In genomic region chr2:227479865-227480475, GRCh38 we compare ENCODE assay signal across 8 cellular contexts. TPM values are rescaled to one million over a fixed set of nuclear protein-coding genes. Genes with fewer than 3 reads are reported as not detected.
DNase-seq lines count a peak whose midpoint lies in the region; ATAC-seq, FAIRE-seq and TF ChIP-seq lines count a peak whose summit lies in the region.

No MANE protein-coding gene starts in this region.

- peaks cover 0 to 14% (median 2%) of the 10 kb centered on the region in 3 donors for H3K36me3 Mint-ChIP-seq in naive thymus-derived CD8-positive, alpha-beta T cell

- TF ChIP-seq POLR2A in GM12878 (IDR thresholded peaks at IDR 0.05; ENCODE audit: low read depth, low read length), result no peak

- CTCF ChIA-PET in BJ (lab: Yijun Ruan, JAX) (interaction anchor here (1.2 to 1.6 kb wide), 2 partner anchors 88 to 286 kb away, joined by 3 to 11 read pairs; no protein-coding TSS in a partner anchor), GM12878 (lab: Yijun Ruan, JAX) (interaction anchor here (0.6 to 4.3 kb wide), 42 partner anchors 9 to 385 kb away, joined by 3 to 54 read pairs (median 4); no protein-coding TSS in a partner anchor)

- POLR2A ChIA-PET in BJ (lab: Charles Lee) (no interaction called here), GM12878 (lab: Charles Lee) (interaction anchor here (0.6 to 1.3 kb wide), 8 partner anchors 10 to 381 kb away, joined by 3 to 5 read pairs (median 3); no protein-coding TSS in a partner anchor)
- POLR2A ChIA-PET in naive thymus-derived CD8-positive, alpha-beta T cell (lab: Charles Lee), result no interaction called here

- intact Hi-C loops in GM12878 (cut with micrococcal nuclease; ENCODE audit: unreplicated experiment), result loop anchor here (2.0 to 5.0 kb wide), 3 partner anchors 57 to 377 kb away; no protein-coding TSS in a partner anchor

- peak overlapping the region in 9 of 10 donors; percentile 3 to 83 (median 36) for H3K27ac Mint-ChIP-seq in naive thymus-derived CD8-positive, alpha-beta T cell

- DNase-seq in BJ (ENCODE audit: low read depth) (no peak), KBM-7 (peak; percentile 57), GM12878 (ENCODE audit: low read depth, low spot score) (no peak), dedifferentiated amniotic fluid mesenchymal stem cell (ENCODE audit: extremely low spot score) (no peak), SJCRH30 (no peak), DMS153 (lab: John Stamatoyannopoulos, UW) (no peak)
- no peak for DNase-seq in naive thymus-derived CD8-positive, alpha-beta T cell

- no peak overlapping the region for H2AFZ ChIP-seq in GM12878 (ENCODE audit: control insufficient read depth, low read depth, low read length)

- H4K20me1 ChIP-seq in GM12878 (ENCODE audit: control insufficient read depth, insufficient read depth), result no peaks in the 10 kb centered on the region

- RAD21 ChIA-PET in GM12878 (lab: Charles Lee; ENCODE audit: unreplicated experiment), result interaction anchor here (0.7 to 1.9 kb wide), 20 partner anchors 9 to 325 kb away, joined by 3 to 28 read pairs (median 4); partner anchors contain the start of gene AGFG1

- H3K9me3 ChIP-seq in GM12878 (replicated peaks; ENCODE audit: control insufficient read depth, insufficient read depth, low read length), result no peaks in the 10 kb centered on the region
- no peaks in the 10 kb centered on the region for H3K9me3 ChIP-seq in SJCRH30 (replicated peaks)

- H3K27me3 ChIP-seq in BJ (ENCODE audit: control insufficient read depth, insufficient read depth, low read length), result no peaks in the 10 kb centered on the region
- no peaks in the 10 kb centered on the region for H3K27me3 ChIP-seq in GM12878 (replicated peaks in 1 of 2; ENCODE audit: control insufficient read depth in 2 of 2, insufficient read depth in 2 of 2, low read length in 1 of 2)
- no peaks in the 10 kb centered on the region for H3K27me3 ChIP-seq in SJCRH30

- H3K4me3 ChIP-seq in BJ (ENCODE audit: low read depth, low read length), result no peak overlapping the region
- peak overlapping the region; percentile 12; the same call in 1 of the 2 replicates for H3K4me3 ChIP-seq in GM12878
- H3K4me3 ChIP-seq in SJCRH30, result no peak overlapping the region

- TF ChIP-seq RAD21 in GM12878 (IDR thresholded peaks at IDR 0.05; ENCODE audit: insufficient read depth, low read depth, low read length), result peak; percentile 65

- H3K4me3 Mint-ChIP-seq in naive thymus-derived CD8-positive, alpha-beta T cell, result peak overlapping the region in 9 of 10 donors; percentile 3 to 50 (median 31)

- TF ChIP-seq EP300 in GM12878 (IDR thresholded peaks at IDR 0.05; ENCODE audit: borderline replicate concordance in 1 of 2, control insufficient read depth in 1 of 2, low read depth in 2 of 2, low read length in 2 of 2), result no peak

- peak overlapping the region; percentile 75 for H3K4me2 ChIP-seq in GM12878 (ENCODE audit: control insufficient read depth, insufficient read depth)

- H3K9me3 Mint-ChIP-seq in naive thymus-derived CD8-positive, alpha-beta T cell, result no peaks in the 10 kb centered on the region

- peaks cover 32% of the 10 kb centered on the region for H3K4me1 ChIP-seq in GM12878 (ENCODE audit: control insufficient read depth, insufficient read depth, low read length)
- H3K4me1 ChIP-seq in SJCRH30, result no peaks in the 10 kb centered on the region

- SMC1A ChIA-PET in GM12878 (lab: Charles Lee; ENCODE audit: uncharacterized antibody, unreplicated experiment), result interaction anchor here (0.7 to 2.7 kb wide), 29 partner anchors 9 to 377 kb away, joined by 3 to 28 read pairs (median 5); no protein-coding TSS in a partner anchor

- BruUV-seq in GM12878 (replicated peaks; lab: Mats Ljungman, UMichigan), result no TSS peak

- peaks cover 35 to 82% (median 75%) of the 10 kb centered on the region in 4 donors for H3K4me1 Mint-ChIP-seq in naive thymus-derived CD8-positive, alpha-beta T cell

- H3K27ac ChIP-seq in GM12878 (ENCODE audit: control insufficient read depth, insufficient read depth), result peak overlapping the region; percentile 68
- H3K27ac ChIP-seq in SJCRH30, result no peak overlapping the region

- H3K79me2 ChIP-seq in GM12878 (ENCODE audit: control insufficient read depth, insufficient read depth, low read length), result peaks cover 96% of the 10 kb centered on the region

- no peak overlapping the region; the same call in none of the 2 replicates for H3K9ac ChIP-seq in GM12878 (ENCODE audit: control insufficient read depth, insufficient read depth, low read length)

- peak; percentile 18 for FAIRE-seq in GM12878 (lab: Jason Lieb, UNC)

- WGBS in GM12878 (ENCODE audit: insufficient coverage, insufficient replicate concordance, low lambda C conversion rate, missing lambda C conversion rate), result 37% methylated on average over 2 of the region's 2 CpGs

- TF ChIP-seq CTCF in BJ (IDR thresholded peaks at IDR 0.05; ENCODE audit: insufficient read depth, low read depth, low read length) (peak; percentile 24), GM12878 (IDR thresholded peaks at IDR 0.05 in 2 of 3, conservative IDR thresholded peaks at IDR 0.05 in 1 of 3; ENCODE audit: control insufficient read depth in 2 of 3, extremely low read depth in 1 of 3, insufficient read depth in 1 of 3, low read depth in 3 of 3, low read length in 3 of 3) (peak; percentile 28 to 65 (median 56); a peak in 5 of 6 replicates)

- H3K27me3 Mint-ChIP-seq in naive thymus-derived CD8-positive, alpha-beta T cell, result no peaks in the 10 kb centered on the region

- peak; percentile 34 for ATAC-seq in GM18909 (IDR thresholded peaks at IDR 0.05; ENCODE audit: poor library complexity, unreplicated experiment)
- peak; percentile 64 for ATAC-seq in GM12878
- ATAC-seq in naive thymus-derived CD8-positive, alpha-beta T cell, result peak; percentile 52 to 74

- H3K36me3 ChIP-seq in BJ (ENCODE audit: control insufficient read depth, insufficient read depth, low read length) (no peaks in the 10 kb centered on the region), GM12878 (ENCODE audit: control insufficient read depth in 2 of 2, insufficient read depth in 2 of 2, low read length in 1 of 2) (no peaks in the 10 kb centered on the region; a peak in 1 of 4 replicates), SJCRH30 (no peaks in the 10 kb centered on the region; the same call in 1 of the 2 replicates)

- in situ Hi-C loops in KBM-7 (cut with MboI; ENCODE audit: low pct_unique_long_range_greater_than_20kb, low sequenced_read_pairs), result no loop called here
- in situ Hi-C loops in GM12878 (cut with MboI), result loop anchor here (5.0 kb wide), 1 partner anchor 287 kb away; no protein-coding TSS in a partner anchor

TF ChIP-seq in GM12878, 131 proteins besides CTCF, POLR2A, EP300 and RAD21 (continues in another document):
- TF ChIP-seq RAD51 (IDR thresholded peaks at IDR 0.05) (no peak), PBX3 (IDR thresholded peaks at IDR 0.05; ENCODE audit: insufficient replicate concordance, low read depth, low read length) (peak; percentile 28), JUNB (IDR thresholded peaks at IDR 0.05) (no peak), MLLT1 (IDR thresholded peaks at IDR 0.05) (0 out of 2 replicates have a peak, but pooled peaks have one; percentile 19)

RNA-seq across cellular contexts. Expression of gene AGFG1, which starts 8.0 kb away (rescaled TPM):
- polyA plus RNA-seq in BJ (2011; rRNA removed), result 92.2 and 126 TPM in 2 replicates
- 131 and 204 TPM in 2 replicates for polyA minus RNA-seq in BJ (2011; rRNA and poly(A)+ RNA removed)
- 90.3 and 96.0 TPM in 2 replicates for total RNA-seq in GM12878 (2013; cell fraction: nucleolus; rRNA removed)
- total RNA-seq in GM12878 (2014; rRNA removed), result 97.1 and 100 TPM in 2 replicates
- total RNA-seq in GM12878 (2014; rRNA removed; fragmentation: Illumina TruSeq; extraction: Trizol), result 78.2 and 80.7 TPM in 2 replicates
- 108 and 113 TPM in 2 replicates for total RNA-seq in GM12878 (2021)
- polyA plus RNA-seq in GM12878 (2011; ENCODE audit: low read depth), result 33.7 TPM
- 228 and 243 TPM in 2 replicates for polyA plus RNA-seq in GM12878 (2011; rRNA removed)
- 200 and 228 TPM in 2 replicates for polyA plus RNA-seq in GM12878 (2011; cell fraction: cytosol; rRNA removed)
- 112 and 150 TPM in 2 replicates for polyA plus RNA-seq in GM12878 (2011; cell fraction: nucleus; rRNA removed)
- polyA plus RNA-seq in GM12878 (2012), result 32.7 and 53.4 TPM in 2 replicates
- 78.4 and 96.3 TPM in 2 replicates for polyA plus RNA-seq in GM12878 (2014; fragmentation: Illumina TruSeq; extraction: Trizol)
- 10 to 100 TPM; 28.6 to 53.2 TPM for polyA plus RNA-seq in GM12878 (2014; fragmentation: Nextera tagmentation; extraction: Ambion mirVana)
- 76.3 and 82.7 TPM in 2 replicates for polyA plus RNA-seq in GM12878 (2014; rRNA removed)
- polyA plus RNA-seq in GM12878 (2016; fragmentation: Nextera tagmentation; extraction: Ambion mirVana), result 1 to 10 TPM; 7.3 to 8.8 TPM
- polyA minus RNA-seq in GM12878 (2011; rRNA and poly(A)+ RNA removed), result 410 and 440 TPM in 2 replicates
- 96.4 and 106 TPM in 2 replicates for polyA minus RNA-seq in GM12878 (2011; cell fraction: cytosol; rRNA and poly(A)+ RNA removed)
- 68.8 and 110 TPM in 2 replicates for polyA minus RNA-seq in GM12878 (2011; cell fraction: nucleus; rRNA and poly(A)+ RNA removed)
- total RNA-seq in naive thymus-derived CD8-positive, alpha-beta T cell, result 10 to 100 TPM; 52.9 to 55.0 TPM
- 10 to 100 TPM; 11.8 to 41.5 (median 24.6) TPM for polyA plus RNA-seq in naive thymus-derived CD8-positive, alpha-beta T cell
- total RNA-seq in SJCRH30 (2014; rRNA removed; shearing (Covaris generic)), result 76.0 and 89.9 TPM in 2 replicates
